In the genomic region with DNA sequence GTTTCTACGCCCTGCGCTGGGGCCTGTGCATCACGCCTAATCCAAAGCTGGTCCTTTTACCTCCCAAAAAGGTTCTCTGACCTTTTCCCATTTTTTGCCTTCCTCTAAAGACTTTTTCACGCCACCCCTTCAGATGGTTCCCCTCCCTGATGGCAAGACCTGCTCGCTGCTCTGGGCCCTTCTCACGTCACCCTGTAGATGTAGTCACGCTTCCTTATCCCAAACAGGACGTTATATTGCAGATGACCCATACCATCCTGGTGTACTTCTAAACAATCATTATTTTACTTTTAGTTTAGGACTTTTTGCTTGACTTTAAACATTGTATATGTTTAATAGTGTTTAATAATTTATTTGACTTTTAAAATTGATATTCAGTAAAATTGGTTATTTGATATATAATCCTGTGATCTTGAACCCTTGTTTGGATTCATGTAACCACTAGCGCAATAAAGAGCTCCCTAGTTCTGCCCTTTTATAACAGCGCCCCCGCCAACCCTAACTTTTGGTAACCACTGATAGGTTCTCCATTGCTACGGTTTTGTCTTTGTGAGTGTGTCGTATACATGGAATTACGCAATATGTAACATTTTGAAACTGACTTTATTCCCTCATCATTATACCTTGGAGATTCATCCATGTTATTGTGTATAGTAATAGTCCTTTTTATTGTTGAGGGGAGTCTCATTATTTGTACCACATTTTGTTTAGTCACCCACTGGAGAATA, we compare ENCODE assay signal across 8 cellular contexts. TPM values are rescaled to one million over a fixed set of nuclear protein-coding genes. Genes with fewer than 3 reads are reported as not detected.
A peak's percentile ranks its signal among the peaks of the same experiment; 100 is the strongest.
DNase-seq lines count a peak whose midpoint lies in the region; ATAC-seq and TF ChIP-seq lines count a peak whose summit lies in the region.

No MANE protein-coding gene starts in this region.

- H3K79me1 ChIP-seq in mesenchymal stem cell (replicated peaks; ENCODE audit: low read length, poor library complexity, severe bottlenecking): no peaks in the 10 kb centered on the region

- no peak overlapping the region for H2BK120ac ChIP-seq in mesenchymal stem cell (ENCODE audit: low read depth, low read length)

- H2AFZ ChIP-seq in Karpas-422 (ENCODE audit: low read length): peak overlapping the region; percentile 98
- H2AFZ ChIP-seq in mesenchymal stem cell (ENCODE audit: low read depth, low read length): peak overlapping the region; percentile 96

- H3K4me1 ChIP-seq in Karpas-422 (ENCODE audit: low read length): peaks cover 5% of the 10 kb centered on the region
- no peaks in the 10 kb centered on the region for H3K4me1 ChIP-seq in breast epithelium
- H3K4me1 ChIP-seq in mesenchymal stem cell (ENCODE audit: control insufficient read depth, insufficient read depth, low read depth, low read length): peaks cover 6% of the 10 kb centered on the region
- peaks cover 17% of the 10 kb centered on the region for H3K4me1 ChIP-seq in vagina

- H3K4me3 ChIP-seq in Karpas-422 (ENCODE audit: low read length) (peak overlapping the region; percentile 64), breast epithelium (peak overlapping the region; percentile 56 to 80 (median 64)), mesenchymal stem cell (ENCODE audit: insufficient read depth in 1 of 2, low read depth in 1 of 2, low read length in 2 of 2) (peak overlapping the region; percentile 58 to 87), vagina (peak overlapping the region; percentile 55 to 73)

- no peaks in the 10 kb centered on the region for H3K79me2 ChIP-seq in Karpas-422 (ENCODE audit: low read length)

- H3K14ac ChIP-seq in mesenchymal stem cell (ENCODE audit: low read length in 2 of 2): no peak overlapping the region

- TF ChIP-seq CTCF in breast epithelium (IDR thresholded peaks at IDR 0.05) (peak in 2 of 3 donors; percentile 8 to 14), vagina (IDR thresholded peaks at IDR 0.05) (no peak)

- H3K36me3 ChIP-seq in Karpas-422 (ENCODE audit: insufficient read depth, low read length) (no peaks in the 10 kb centered on the region), breast epithelium (no peaks in the 10 kb centered on the region), mesenchymal stem cell (ENCODE audit: control insufficient read depth in 1 of 2, insufficient read depth in 2 of 2, low read depth in 1 of 2, low read length in 2 of 2) (no peaks in the 10 kb centered on the region), vagina (no peaks in the 10 kb centered on the region)

- H3K9me2 ChIP-seq in Karpas-422 (replicated peaks; ENCODE audit: insufficient read depth, low read length): no peaks in the 10 kb centered on the region

- H3K23ac ChIP-seq in mesenchymal stem cell (ENCODE audit: low read length in 2 of 2): no peak overlapping the region

- no peak for ATAC-seq in GM21717 (IDR thresholded peaks at IDR 0.05; ENCODE audit: unreplicated experiment)

- no peaks in the 10 kb centered on the region for H4K20me1 ChIP-seq in Karpas-422 (ENCODE audit: insufficient read depth, low read depth, low read length)

- H3K18ac ChIP-seq in mesenchymal stem cell (ENCODE audit: low read depth in 1 of 2, low read length in 2 of 2): no peak overlapping the region

- H3K27me3 ChIP-seq in Karpas-422 (ENCODE audit: low read length) (no peaks in the 10 kb centered on the region; the same call in 1 of the 2 replicates), breast epithelium (no peaks in the 10 kb centered on the region), mesenchymal stem cell (ENCODE audit: control insufficient read depth in 1 of 2, insufficient read depth in 1 of 2, low read length in 2 of 2) (peaks cover 0 to 14% of the 10 kb centered on the region in 2 experiments), vagina (no peaks in the 10 kb centered on the region)

- H2BK5ac ChIP-seq in mesenchymal stem cell (ENCODE audit: low read depth, low read length, poor library complexity, severe bottlenecking): no peak overlapping the region

- 33% methylated on average over 10 of the region's 14 CpGs for WGBS in mesenchymal stem cell

- DNase-seq in DMS53 treated with DMSO at 0.1 percent for 48 hours (lab: John Stamatoyannopoulos, UW; ENCODE audit: unreplicated experiment) (peak; percentile 24), Karpas-422 (peak; percentile 46), breast epithelium (ENCODE audit: low spot score in 2 of 2) (no peak), mesenchymal stem cell (no peak), vagina (ENCODE audit: extremely low spot score in 2 of 2) (no peak), NCI-H187 (lab: John Stamatoyannopoulos, UW) (no peak), iPS-NIHi7 (ENCODE audit: extremely low spot score) (no peak)

- H3K27ac ChIP-seq in Karpas-422 (ENCODE audit: low read length) (no peak overlapping the region), breast epithelium (peak overlapping the region; percentile 61 to 88), mesenchymal stem cell (ENCODE audit: low read length, poor library complexity, severe bottlenecking) (no peak overlapping the region), vagina (peak overlapping the region; percentile 82)

- no peak for TF ChIP-seq POLR2A in breast epithelium (IDR thresholded peaks at IDR 0.05)
- TF ChIP-seq POLR2A in vagina (IDR thresholded peaks at IDR 0.05): no peak

- H3K4ac ChIP-seq in mesenchymal stem cell (ENCODE audit: low read depth in 1 of 2, low read length in 2 of 2): no peak overlapping the region

- intact Hi-C loops in breast epithelium (cut with DNase I; ENCODE audit: low total_unique reads): no loop called here
- intact Hi-C loops in vagina (cut with DNase I): no loop called here

- H4K91ac ChIP-seq in mesenchymal stem cell (ENCODE audit: low read length): no peak overlapping the region

- H3K4me2 ChIP-seq in Karpas-422 (ENCODE audit: low read depth, low read length, poor library complexity, severe bottlenecking): peak overlapping the region; percentile 68
- peak overlapping the region; percentile 55 for H3K4me2 ChIP-seq in mesenchymal stem cell (ENCODE audit: low read length, poor library complexity, severe bottlenecking)

- H2BK15ac ChIP-seq in mesenchymal stem cell (ENCODE audit: low read depth, poor library complexity, severe bottlenecking): no peak overlapping the region

- peak overlapping the region; percentile 73 for H3K9ac ChIP-seq in Karpas-422 (ENCODE audit: low read length)
- H3K9ac ChIP-seq in mesenchymal stem cell (ENCODE audit: low read length): peak overlapping the region; percentile 84

- H2AK5ac ChIP-seq in mesenchymal stem cell (ENCODE audit: low read length, severe bottlenecking): no peak overlapping the region

- H3K9me3 ChIP-seq in Karpas-422 (ENCODE audit: low read length) (no peaks in the 10 kb centered on the region), breast epithelium (no peaks in the 10 kb centered on the region), mesenchymal stem cell (ENCODE audit: control insufficient read depth, low read length) (no peaks in the 10 kb centered on the region), vagina (no peaks in the 10 kb centered on the region)

- no peak overlapping the region for H2BK12ac ChIP-seq in mesenchymal stem cell (ENCODE audit: low read length in 2 of 2)

- H4K8ac ChIP-seq in mesenchymal stem cell (ENCODE audit: low read length): peak overlapping the region; percentile 35

RNA-seq across cellular contexts. Expression of a gene that starts 0.8 kb away (rescaled TPM):
- total RNA-seq in Karpas-422 (2014; rRNA removed; shearing (Covaris generic); ENCODE audit: low replicate concordance): 0.36 and 0.45 TPM in 2 replicates
- 1 to 10 TPM; 4.6 to 9.8 (median 8.6) TPM for total RNA-seq in breast epithelium
- polyA plus RNA-seq in mesenchymal stem cell (2013, experiment 1 of 2): not detected
- polyA plus RNA-seq in mesenchymal stem cell (2013, experiment 2 of 2): not detected
- 4.2 TPM for total RNA-seq in vagina

Comparison
In these comparisons a context has a peak if more than half of its experiments do, and no peak if none do; other contexts are left out.
1. DNase-seq: peak in DMS53 treated with DMSO at 0.1 percent for 48 hours (single experiment) and Karpas-422 (single experiment); none in breast epithelium (0 of 2), mesenchymal stem cell (single experiment), vagina (0 of 2), NCI-H187 (0 of 2) and iPS-NIHi7 (single experiment).
2. H3K27ac ChIP-seq: peak in breast epithelium (2 of 2) and vagina (single experiment); none in Karpas-422 (single experiment) and mesenchymal stem cell (single experiment).
3. CTCF ChIP-seq: peak in breast epithelium (2 of 3); none in vagina (0 of 3).
4. Peak in every context shown above with its lines, with median percentiles within 50 percentile points of each other: H3K4me3 ChIP-seq.